18 cellular contexts compared by ENCODE assay signal in the genomic region with DNA sequence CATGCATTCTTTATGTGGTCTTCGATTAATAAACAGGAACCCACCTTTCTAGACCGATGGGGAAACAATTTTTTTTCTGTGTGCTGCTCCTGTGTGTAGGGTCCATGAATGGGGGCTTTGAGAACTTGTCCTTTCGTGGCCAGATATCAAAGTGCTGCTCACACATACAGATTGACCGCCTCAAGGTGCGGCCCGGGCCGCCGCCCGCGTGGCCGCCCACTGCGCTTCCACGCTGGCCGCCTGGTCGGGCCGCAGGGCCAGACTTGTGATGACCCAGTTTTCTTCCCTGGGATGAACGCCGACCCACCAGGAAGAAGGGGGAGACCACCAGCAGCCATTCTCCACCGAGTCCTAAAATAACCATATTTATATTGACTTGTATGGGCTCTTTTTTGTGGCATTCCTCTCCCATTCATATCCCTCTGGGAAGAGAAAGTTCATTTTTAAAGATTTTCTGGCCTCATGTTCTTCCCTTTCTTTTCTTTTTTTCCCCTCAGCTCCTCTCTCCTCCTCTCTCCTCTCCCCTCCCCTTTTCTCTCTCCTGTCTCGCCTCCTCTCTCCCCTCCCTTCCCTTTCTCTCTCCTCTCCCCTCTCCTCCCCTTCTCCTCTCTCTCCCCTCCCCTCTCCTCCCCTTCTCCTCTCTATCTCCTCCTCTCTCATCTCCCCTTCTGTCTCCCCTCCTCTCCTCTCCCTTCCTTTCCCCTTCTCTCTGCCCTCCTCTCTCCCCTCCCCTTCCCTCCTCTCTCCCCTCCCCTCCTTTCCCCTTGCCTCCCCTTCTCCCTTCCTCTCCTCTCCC.
DNase-seq lines count a peak whose midpoint lies in the region; ATAC-seq, FAIRE-seq and TF ChIP-seq lines count a peak whose summit lies in the region.
"Had no signal": no experiment of that assay in that cellular context is flagged by ENCODE, and none has a peak within 500 bp of the region (broad histone marks: within the 10 kb centered on the region; RNA-seq: fewer than 3 reads in every experiment).

No MANE protein-coding gene starts in this region.

- no peaks in the 10 kb centered on the region for H3K79me1 ChIP-seq in H1 (ENCODE audit: low read depth, low read length)

- H3K4me2 ChIP-seq in H1 (ENCODE audit: insufficient read depth in 1 of 2, low read depth in 2 of 2, low read length in 2 of 2) = no peak overlapping the region
- H3K4me2 ChIP-seq: BLaER1 had no signal

- H2BK12ac ChIP-seq in H1 (ENCODE audit: low read depth, low read length) = no peak overlapping the region

- H3K4me1 ChIP-seq in HEK293 (ENCODE audit: control insufficient read depth, insufficient read depth, low read length) (no peaks in the 10 kb centered on the region), H1 (replicated peaks in 1 of 4; ENCODE audit: control insufficient read depth in 3 of 4, insufficient read depth in 4 of 4, low read length in 3 of 4) (peaks cover 0 to 4% (median 1%) of the 10 kb centered on the region in 4 experiments; a peak in 3 of 7 replicates)

- H3K23ac ChIP-seq in H1 (ENCODE audit: insufficient read length) = no peak overlapping the region

- no peak overlapping the region for H2AK5ac ChIP-seq in H1 (ENCODE audit: low read depth, low read length)

- H2BK5ac ChIP-seq in H1 (ENCODE audit: low read depth, low read length) = no peak overlapping the region

- TF ChIP-seq POLR2A in H1 (IDR thresholded peaks at IDR 0.05; ENCODE audit: control extremely low read depth in 1 of 2, low read depth in 2 of 2, low read length in 2 of 2) = no peak

- H3K4me3 Mint-ChIP-seq in stimulated activated memory B cell treated with anti-CD40 and anti-IgM and Interleukin-4, amounts not matched to agents 10 μg/mL and 1 μg/mL and 100 μg/mL, for 72 hours = no peak overlapping the region
- H3K4me3 Mint-ChIP-seq: CD14-positive monocyte; CD4-positive, alpha-beta memory T cell had no signal

- H2AFZ ChIP-seq in H1 (ENCODE audit: low read length) = no peak overlapping the region; the same call in 1 of the 2 replicates

- DNase-seq in GM13977 (ENCODE audit: low spot score) (peak; percentile 12), H1 (ENCODE audit: low read depth in 1 of 2, low spot score in 2 of 2) (no peak), NCI-H128 (lab: John Stamatoyannopoulos, UW; ENCODE audit: unreplicated experiment) (no peak), cerebellar cortex (ENCODE audit: low spot score) (no peak), NCI-H1436 (lab: John Stamatoyannopoulos, UW) (no peak)
- DNase-seq: 8988T; CD4-positive, alpha-beta memory T cell; DMS153; DMS79; GDM1; KBM-7 had no signal

- H3K79me2 ChIP-seq in H1 (ENCODE audit: control insufficient read depth in 1 of 2, insufficient read depth in 2 of 2, low read length in 2 of 2) = no peaks in the 10 kb centered on the region

- no peak for FAIRE-seq in H1 (lab: Jason Lieb, UNC)
- FAIRE-seq: GM12892, H54 had no signal

- CTCF ChIA-PET in HEK293 (lab: Yijun Ruan, JAX) (interaction anchor here (0.9 kb wide), 1 partner anchor 25 kb away, joined by 8 read pairs; no protein-coding TSS in a partner anchor), H1 (lab: Charles Lee; ENCODE audit: partially characterized antibody) (interaction anchor here (0.9 to 1.3 kb wide), 3 partner anchors 21 to 142 kb away, joined by 3 read pairs; no protein-coding TSS in a partner anchor)

- no peak overlapping the region for H3K56ac ChIP-seq in H1 (replicated peaks; ENCODE audit: insufficient read length, low read depth, low read length)

- H3K4me3 ChIP-seq in HEK293 (ENCODE audit: low read depth, low read length) (no peak overlapping the region), H1 (ENCODE audit: extremely low read depth in 1 of 4, insufficient read depth in 2 of 4, low read depth in 3 of 4, low read length in 4 of 4) (no peak overlapping the region)
- H3K4me3 ChIP-seq: BLaER1 had no signal

- H4K8ac ChIP-seq in H1 (ENCODE audit: extremely low read depth, insufficient read depth, low read length) = 0 out of 2 replicates have a peak overlapping the region, but pooled peaks have one; percentile 60

- H3K18ac ChIP-seq in H1 (ENCODE audit: extremely low read depth, low read length) = no peak overlapping the region

- in situ Hi-C loops in GM13977 (cut with MboI; ENCODE audit: low pct_unique_long_range_greater_than_20kb, low sequenced_read_pairs, unreplicated experiment) = no loop called here

- no peak overlapping the region for H3K4ac ChIP-seq in H1 (replicated peaks; ENCODE audit: insufficient read length, low read depth, low read length)

- peaks cover 25% of the 10 kb centered on the region for H3K4me1 Mint-ChIP-seq in stimulated activated memory B cell treated with anti-CD40 and anti-IgM and Interleukin-4, amounts not matched to agents 10 μg/mL and 1 μg/mL and 100 μg/mL, for 72 hours

- no peak for ATAC-seq in stimulated activated memory B cell treated with anti-CD40 and anti-IgM and Interleukin-4, amounts not matched to agents 10 μg/mL and 1 μg/mL and 100 μg/mL, for 72 hours
- ATAC-seq: HCT116 had no signal

- peak overlapping the region; percentile 2 for H3K27ac Mint-ChIP-seq in stimulated activated memory B cell treated with anti-CD40 and anti-IgM and Interleukin-4, amounts not matched to agents 10 μg/mL and 1 μg/mL and 100 μg/mL, for 72 hours

- no peaks in the 10 kb centered on the region for H3K36me3 Mint-ChIP-seq in stimulated activated memory B cell treated with anti-CD40 and anti-IgM and Interleukin-4, amounts not matched to agents 10 μg/mL and 1 μg/mL and 100 μg/mL, for 72 hours
- H3K36me3 Mint-ChIP-seq: CD14-positive monocyte; CD4-positive, alpha-beta memory T cell had no signal

- H3K27ac ChIP-seq in HEK293 (ENCODE audit: extremely low read depth, low read depth, low read length) (no peak overlapping the region), H1 (ENCODE audit: low read depth, low read length) (no peak overlapping the region)
- H3K27ac ChIP-seq: BLaER1 had no signal

- no peak for TF ChIP-seq RAD21 in H1 (IDR thresholded peaks at IDR 0.05 in 1 of 2, conservative IDR thresholded peaks at IDR 0.05 in 1 of 2; ENCODE audit: low read depth in 2 of 2, low read length in 2 of 2)

- peaks cover 0 to 3% (median 1%) of the 10 kb centered on the region in 4 experiments; a peak in 4 of 7 replicates for H3K27me3 ChIP-seq in H1 (replicated peaks in 1 of 4; ENCODE audit: control insufficient read depth in 3 of 4, extremely low read depth in 1 of 4, insufficient read depth in 3 of 4, low read length in 3 of 4)
- H3K27me3 ChIP-seq: BLaER1 had no signal

- H4K20me1 ChIP-seq in H1 (replicated peaks in 1 of 2; ENCODE audit: control insufficient read depth in 1 of 2, insufficient read depth in 2 of 2, low read length in 2 of 2) = no peaks in the 10 kb centered on the region
- H4K20me1 ChIP-seq: BLaER1 had no signal

- H2BK15ac ChIP-seq in H1 (ENCODE audit: low read length) = no peak overlapping the region

- H2BK120ac ChIP-seq in H1 (replicated peaks; ENCODE audit: low read depth, low read length) = no peak overlapping the region

- H3K9me3 Mint-ChIP-seq in stimulated activated memory B cell treated with anti-CD40 and anti-IgM and Interleukin-4, amounts not matched to agents 10 μg/mL and 1 μg/mL and 100 μg/mL, for 72 hours = no peaks in the 10 kb centered on the region
- H3K9me3 Mint-ChIP-seq: CD14-positive monocyte had no signal

- no peak overlapping the region for H2BK20ac ChIP-seq in H1 (ENCODE audit: low read length)

- no peak overlapping the region for H4K91ac ChIP-seq in H1 (replicated peaks; ENCODE audit: insufficient read length, low read length)

- TF ChIP-seq EP300 in H1 (IDR thresholded peaks at IDR 0.05; ENCODE audit: borderline replicate concordance in 1 of 2, low read depth in 2 of 2, low read length in 2 of 2) = no peak

- no peak overlapping the region for H4K5ac ChIP-seq in H1 (ENCODE audit: insufficient read length, low read depth, low read length)

- 88% methylated on average over 19 of the region's 20 CpGs; no CpG with 5 or more reads in 1 of the 2 experiments for WGBS in H1 (ENCODE audit: extremely low coverage in 1 of 2, insufficient coverage in 1 of 2, insufficient read length in 1 of 2, insufficient replicate concordance in 2 of 2, low coverage in 1 of 2, low lambda C conversion rate in 2 of 2, missing lambda C conversion rate in 1 of 2), 2 experiments

- no peaks in the 10 kb centered on the region for H3K9me3 ChIP-seq in HEK293 (ENCODE audit: control insufficient read depth, insufficient read depth, low read depth, low read length)
- H3K9me3 ChIP-seq in H1 (ENCODE audit: insufficient read depth in 2 of 2, low read depth in 1 of 2, low read length in 1 of 2) = no peaks in the 10 kb centered on the region; a peak in 1 of 4 replicates
- H3K9me3 ChIP-seq: BLaER1 had no signal

- POLR2A ChIA-PET in HEK293 (lab: Yijun Ruan, JAX) = no interaction called here
- POLR2A ChIA-PET in H1 (lab: Charles Lee; ENCODE audit: partially characterized antibody) = no interaction called here

- TF ChIP-seq CTCF in GM13977 (IDR thresholded peaks at IDR 0.05; ENCODE audit: extremely low read depth, insufficient read depth, missing control alignments) (no peak), HEK293 (tag by site-specific recombination; IDR thresholded peaks at IDR 0.05) (no peak), H1 (IDR thresholded peaks at IDR 0.05; ENCODE audit: control extremely low read depth in 1 of 3, insufficient read depth in 1 of 3, low read depth in 1 of 3, low read length in 3 of 3) (no peak)

- H3K27me3 Mint-ChIP-seq in stimulated activated memory B cell treated with anti-CD40 and anti-IgM and Interleukin-4, amounts not matched to agents 10 μg/mL and 1 μg/mL and 100 μg/mL, for 72 hours = no peaks in the 10 kb centered on the region
- H3K27me3 Mint-ChIP-seq: CD4-positive, alpha-beta memory T cell had no signal

- no peaks in the 10 kb centered on the region for H3K36me3 ChIP-seq in HEK293 (ENCODE audit: control insufficient read depth in 2 of 2, insufficient read depth in 1 of 2, low read length in 2 of 2)
- no peaks in the 10 kb centered on the region for H3K36me3 ChIP-seq in H1 (ENCODE audit: control insufficient read depth in 2 of 4, insufficient read depth in 4 of 4, low read length in 3 of 4)
- H3K36me3 ChIP-seq: BLaER1 had no signal

- H3K9ac ChIP-seq in H1 (replicated peaks in 1 of 4; ENCODE audit: extremely low read depth in 1 of 4, low read depth in 3 of 4, low read length in 3 of 4) = no peak overlapping the region
- H3K9ac ChIP-seq: BLaER1 had no signal

- H3K14ac ChIP-seq in H1 (ENCODE audit: insufficient read length) = no peak overlapping the region

- no peaks in the 10 kb centered on the region; the same call in 1 of the 2 replicates for H3K23me2 ChIP-seq in H1 (ENCODE audit: low read depth, low read length)

TF ChIP-seq in HEK293, 187 proteins besides CTCF, POLR2A, EP300 and RAD21 (continues in another document):
- TF ChIP-seq ZNF169 (tag by site-specific recombination; IDR thresholded peaks at IDR 0.05) (no peak), PRDM1 (tag by site-specific recombination; IDR thresholded peaks at IDR 0.05) (peak; percentile 70), WT1 (tag by site-specific recombination; IDR thresholded peaks at IDR 0.05) (peak; percentile 76)

TF ChIP-seq in H1, 55 proteins besides CTCF, POLR2A, EP300 and RAD21 (continues in another document):
- no peak for TF ChIP-seq NRF1 (IDR thresholded peaks at IDR 0.05; ENCODE audit: low read depth, low read length)
